7 cellular contexts compared by ENCODE assay signal in genomic region chr16:74160759-74161158, GRCh38.
"Had no signal": no experiment of that assay in that cellular context is flagged by ENCODE, and none has a peak within 500 bp of the region (broad histone marks: within the 10 kb centered on the region; RNA-seq: fewer than 3 reads in every experiment).

No MANE protein-coding gene starts in this region.

- ATAC-seq: HCT116 had no signal

- H3K9ac ChIP-seq: GM23248 had no signal

- H3K36me3 ChIP-seq: HAP-1 had no signal

- H3K27ac ChIP-seq: GM23248 had no signal

- FAIRE-seq: HTR-8/SVneo had no signal

- H2AFZ ChIP-seq: GM23248 had no signal

- H3K4me3 ChIP-seq: GM23248, HAP-1 had no signal

- DNase-seq: GM23248, GOT3, H7, KG1 had no signal

- H3K9me3 ChIP-seq: HAP-1 had no signal

- H3K4me1 ChIP-seq: HAP-1 had no signal
